ENCODE assay signal across 16 cellular contexts in the genomic region with DNA sequence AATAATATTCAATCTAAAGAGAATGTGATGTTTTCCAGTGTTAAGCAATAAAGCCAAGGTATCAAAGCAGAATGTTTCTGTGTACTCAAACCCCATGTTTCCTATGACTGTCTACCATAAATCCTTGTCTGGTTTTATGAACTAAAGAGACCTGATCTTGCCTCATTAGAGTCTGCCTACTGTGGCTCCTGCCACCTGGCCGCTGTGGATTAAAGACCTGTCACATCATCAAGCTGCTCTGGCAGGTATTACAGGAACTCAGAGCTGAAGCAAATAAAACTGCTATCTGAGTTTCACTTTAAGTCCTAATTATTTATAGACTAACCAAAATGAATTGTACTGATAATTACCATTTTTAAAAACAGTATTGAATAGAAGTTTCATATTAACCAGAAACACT.
DNase-seq lines count a peak whose midpoint lies in the region; ATAC-seq, FAIRE-seq and TF ChIP-seq lines count a peak whose summit lies in the region.
"Had no signal": no experiment of that assay in that cellular context is flagged by ENCODE, and none has a peak within 500 bp of the region (broad histone marks: within the 10 kb centered on the region; RNA-seq: fewer than 3 reads in every experiment).

No MANE protein-coding gene starts in this region.

- H3K27ac ChIP-seq in WERI-Rb-1, result peak overlapping the region; percentile 19; the same call in 1 of the 2 replicates
- no peak overlapping the region for H3K27ac ChIP-seq in pancreas
- no peak overlapping the region for H3K27ac ChIP-seq in kidney (ENCODE audit: low read depth in 2 of 2, low read length in 2 of 2)
- H3K27ac ChIP-seq: PC-9, SJSA1 had no signal

- H3K4me1 ChIP-seq in pancreas (peaks cover 0 to 11% (median 8%) of the 10 kb centered on the region in 3 donors), kidney (ENCODE audit: control insufficient read depth in 1 of 2, insufficient read depth in 1 of 2, low read depth in 1 of 2, low read length in 2 of 2) (no peaks in the 10 kb centered on the region)
- H3K4me1 ChIP-seq: SJSA1 had no signal

- no peak overlapping the region for H3K9ac ChIP-seq in kidney (ENCODE audit: low read length in 2 of 2)

- in situ Hi-C loops in G401 (cut with HindIII; ENCODE audit: low sequenced_read_pairs), result no loop called here

- FAIRE-seq in pancreas (lab: Jason Lieb, UNC) (no peak), kidney (lab: Jason Lieb, UNC) (no peak)

- H3K27me3 ChIP-seq in WERI-Rb-1 (ENCODE audit: insufficient read depth, low read depth, severe bottlenecking) (no peaks in the 10 kb centered on the region), pancreas (no peaks in the 10 kb centered on the region)
- H3K27me3 ChIP-seq: MG63, SJSA1 had no signal

- intact Hi-C loops in pancreas (cut with DNase I), result no loop called here
- intact Hi-C loops in kidney (cut with DNase I), result no loop called here

- DNase-seq in G401 (ENCODE audit: low spot score) (peak; percentile 77), NCI-H2081 treated with DMSO at 0.1 percent for 48 hours (lab: John Stamatoyannopoulos, UW) (peak; percentile 86), WERI-Rb-1 (peak; percentile 82), pancreas (peak in 4 of 6 donors; percentile 25 to 33 (median 29)), kidney (no peak), NCI-H446 treated with DMSO at 0.1 percent for 48 hours (lab: John Stamatoyannopoulos, UW) (no peak), NK-92 (lab: John Stamatoyannopoulos, UW; ENCODE audit: unreplicated experiment) (no peak)
- DNase-seq: CD4-positive, CD25-positive, alpha-beta regulatory T cell; DMS79; HCEC 1CT; MG63; NCI-H1105; NCI-H187 treated with DMSO at 0.1 percent for 48 hours; PC-9; SW 1271 had no signal

- H3K9me3 ChIP-seq in WERI-Rb-1 (ENCODE audit: severe bottlenecking) (no peaks in the 10 kb centered on the region), pancreas (no peaks in the 10 kb centered on the region), kidney (ENCODE audit: control insufficient read depth in 1 of 2, low read length in 2 of 2) (no peaks in the 10 kb centered on the region)
- H3K9me3 ChIP-seq: MG63, SJSA1 had no signal

- TF ChIP-seq CTCF in WERI-Rb-1 (IDR thresholded peaks at IDR 0.05; ENCODE audit: low read depth, low read length) (no peak), pancreas (IDR thresholded peaks at IDR 0.05) (no peak), kidney (IDR thresholded peaks at IDR 0.05; ENCODE audit: borderline replicate concordance, extremely low read depth, insufficient read depth) (no peak)

- no peak overlapping the region for H3K4me3 ChIP-seq in WERI-Rb-1 (ENCODE audit: low read depth, low read length)
- no peak overlapping the region for H3K4me3 ChIP-seq in pancreas
- no peak overlapping the region for H3K4me3 ChIP-seq in kidney (ENCODE audit: low read length in 2 of 2)
- H3K4me3 ChIP-seq: MG63, PC-9, SJSA1 had no signal

- H3K36me3 ChIP-seq in WERI-Rb-1 (no peaks in the 10 kb centered on the region), pancreas (no peaks in the 10 kb centered on the region), kidney (ENCODE audit: control insufficient read depth in 1 of 2, insufficient read depth in 2 of 2, low read length in 2 of 2) (no peaks in the 10 kb centered on the region)
- H3K36me3 ChIP-seq: MG63, SJSA1 had no signal

- peak; percentile 77 to 95 (median 93) for ATAC-seq in pancreas

- WGBS in pancreas, 2 donors, result 11 to 17% methylated on average over 1 of the region's 1 CpG

Comparison
In these comparisons a context has a peak if more than half of its experiments do, and no peak if none do; other contexts are left out.
1. DNase-seq: peak in G401 (single experiment), NCI-H2081 treated with DMSO at 0.1 percent for 48 hours (single experiment), WERI-Rb-1 (single experiment) and pancreas (4 of 6); none in kidney (single experiment), NCI-H446 treated with DMSO at 0.1 percent for 48 hours (single experiment) and NK-92 (single experiment).